ENCODE assay signal across 22 cellular contexts in the genomic region with DNA sequence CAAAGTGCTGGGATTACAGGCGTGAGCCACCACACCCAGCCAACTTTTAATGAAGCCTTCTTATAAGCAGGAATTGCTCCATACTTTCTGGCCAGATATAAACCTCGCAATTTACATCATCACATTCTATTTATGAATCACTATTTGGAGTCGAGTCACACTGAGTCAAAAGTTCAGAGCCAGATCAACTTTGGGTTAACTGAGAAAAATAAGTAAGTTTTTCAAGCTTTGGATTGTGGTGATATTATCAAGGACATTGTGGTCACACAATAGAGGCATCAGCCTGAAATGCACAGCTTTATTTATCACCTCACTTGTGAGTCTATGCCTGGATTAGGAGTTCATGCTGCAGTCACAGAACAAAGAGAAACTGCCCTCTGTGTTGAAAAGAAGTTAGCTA.
DNase-seq lines count a peak whose midpoint lies in the region; ATAC-seq, FAIRE-seq and TF ChIP-seq lines count a peak whose summit lies in the region.
"Had no signal": no experiment of that assay in that cellular context is flagged by ENCODE, and none has a peak within 500 bp of the region (broad histone marks: within the 10 kb centered on the region; RNA-seq: fewer than 3 reads in every experiment).

No MANE protein-coding gene starts in this region.

- ATAC-seq in HG02642 (IDR thresholded peaks at IDR 0.05; ENCODE audit: poor library complexity, unreplicated experiment) (no peak), T-cell (replicated peaks in 1 of 4) (no peak), GM21528 (IDR thresholded peaks at IDR 0.05; ENCODE audit: low FRiP score, unreplicated experiment) (no peak)
- ATAC-seq: gastrocnemius medialis, mucosa of descending colon had no signal

- H3K27ac ChIP-seq in brain microvascular endothelial cell = peak overlapping the region; percentile 57
- H3K27ac ChIP-seq: coronary artery, gastrocnemius medialis, ovary, stomach had no signal

- H3K4me3 Mint-ChIP-seq in T-cell = no peak overlapping the region
- H3K4me3 Mint-ChIP-seq: activated naive CD8-positive, alpha-beta T cell treated with anti-CD3 and anti-CD28 coated beads, Interleukin-2, amount 10 ng/mL, durations not matched to agents 7 days and 5 days had no signal

- in situ Hi-C loops in brain microvascular endothelial cell (cut with HindIII; ENCODE audit: low pct_ligation_motif_present, low sequenced_read_pairs) = no loop called here

- H3K36me3 ChIP-seq in brain microvascular endothelial cell (replicated peaks) = peaks cover 3% of the 10 kb centered on the region
- H3K36me3 ChIP-seq: gastrocnemius medialis, MG63, ovary had no signal

- TF ChIP-seq CTCF in AG09309 (IDR thresholded peaks at IDR 0.05; ENCODE audit: control insufficient read depth, insufficient read depth, low read depth, low read length, missing control alignments) (no peak), brain microvascular endothelial cell (IDR thresholded peaks at IDR 0.05; ENCODE audit: low read depth, low read length, missing control alignments) (no peak)

- H3K27ac Mint-ChIP-seq in T-cell = no peak overlapping the region

- no peaks in the 10 kb centered on the region for H3K36me3 Mint-ChIP-seq in T-cell

- H3K4me3 ChIP-seq in AG09309 (ENCODE audit: control insufficient read depth, low read depth, low read length) (no peak overlapping the region), brain microvascular endothelial cell (ENCODE audit: low read depth, low read length) (no peak overlapping the region)
- H3K4me3 ChIP-seq: coronary artery, gastrocnemius medialis, MG63, mucosa of descending colon, ovary, stomach had no signal

- CTCF ChIA-PET in T-cell (lab: Charles Lee) = no interaction called here

- no peak for FAIRE-seq in HTR-8/SVneo (lab: Jason Lieb, UNC)
- FAIRE-seq: GM12892, islet of Langerhans had no signal

- DNase-seq in AG09309 (ENCODE audit: low read depth) (peak; percentile 40), HTR-8/SVneo (ENCODE audit: insufficient read length, low spot score) (peak; percentile 9), brain microvascular endothelial cell (peak; percentile 81), glomerular visceral epithelial cell (ENCODE audit: extremely low spot score) (peak; percentile 14), T-cell (no peak), RPMI8226 (no peak)
- DNase-seq: activated CD4-positive, alpha-beta T cell treated with anti-CD3 and anti-CD28 coated beads for 48 hours; activated naive CD8-positive, alpha-beta T cell treated with anti-CD3 and anti-CD28 coated beads, Interleukin-2, amount 10 ng/mL, durations not matched to agents 7 days and 5 days; activated T-cell treated with anti-CD3 and anti-CD28 coated beads, Interleukin-2, amount 50 U/mL, for 1 hour; C1 segment of cervical spinal cord; DND-41; gastrocnemius medialis; MG63; mucosa of descending colon; NCI-H2081 treated with DMSO at 0.1 percent for 48 hours; ovary; stomach had no signal

- no peaks in the 10 kb centered on the region for H3K27me3 Mint-ChIP-seq in T-cell
- H3K27me3 Mint-ChIP-seq: activated naive CD8-positive, alpha-beta T cell treated with anti-CD3 and anti-CD28 coated beads, Interleukin-2, amount 10 ng/mL, durations not matched to agents 7 days and 5 days had no signal

- H3K4me1 Mint-ChIP-seq in T-cell = no peaks in the 10 kb centered on the region
- H3K4me1 Mint-ChIP-seq: activated naive CD8-positive, alpha-beta T cell treated with anti-CD3 and anti-CD28 coated beads, Interleukin-2, amount 10 ng/mL, durations not matched to agents 7 days and 5 days had no signal

- POLR2A ChIA-PET in T-cell (lab: Charles Lee) = no interaction called here

- peaks cover 4 to 28% (median 8%) of the 10 kb centered on the region in 3 donors for H3K9me3 Mint-ChIP-seq in T-cell
- H3K9me3 Mint-ChIP-seq: activated naive CD8-positive, alpha-beta T cell treated with anti-CD3 and anti-CD28 coated beads, Interleukin-2, amount 10 ng/mL, durations not matched to agents 7 days and 5 days had no signal

- no peaks in the 10 kb centered on the region for H3K27me3 ChIP-seq in brain microvascular endothelial cell (replicated peaks)
- H3K27me3 ChIP-seq: gastrocnemius medialis, MG63, ovary, stomach had no signal

Comparison
In these comparisons a context has a peak if more than half of its experiments do, and no peak if none do; other contexts are left out.
1. DNase-seq: peak in AG09309 (single experiment), HTR-8/SVneo (single experiment), brain microvascular endothelial cell (single experiment) and glomerular visceral epithelial cell (single experiment); none in T-cell (0 of 34) and RPMI8226 (single experiment).